In the genomic region with DNA sequence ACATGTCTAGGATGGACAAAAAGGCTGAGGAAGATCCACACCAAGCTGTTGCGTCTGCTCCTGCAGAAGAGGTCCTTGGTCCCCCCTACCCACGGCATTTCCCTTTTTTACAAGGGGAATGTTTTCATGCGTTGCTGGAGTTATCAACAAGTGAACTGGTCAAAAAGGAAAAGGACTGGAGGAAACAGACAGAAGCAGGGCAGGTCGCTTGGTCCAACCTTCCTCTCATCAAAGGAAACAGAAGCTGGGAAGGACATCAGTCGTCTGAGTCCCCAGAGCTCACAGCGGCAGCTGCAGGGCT, we compare ENCODE assay signal across 13 cellular contexts. TPM values are rescaled to one million over a fixed set of nuclear protein-coding genes. Genes with fewer than 3 reads are reported as not detected.
A peak's percentile ranks its signal among the peaks of the same experiment; 100 is the strongest.
DNase-seq lines count a peak whose midpoint lies in the region; ATAC-seq and TF ChIP-seq lines count a peak whose summit lies in the region.
"Had no signal": no experiment of that assay in that cellular context is flagged by ENCODE, and none has a peak within 500 bp of the region (broad histone marks: within the 10 kb centered on the region; RNA-seq: fewer than 3 reads in every experiment).

No MANE protein-coding gene starts in this region.

- TF ChIP-seq POLR2A in uterus (IDR thresholded peaks at IDR 0.05), result no peak

- peaks cover 0 to 6% of the 10 kb centered on the region in 2 donors for H3K4me1 ChIP-seq in uterus
- H3K4me1 ChIP-seq: pancreas had no signal

- H3K27me3 ChIP-seq in uterus, result no peaks in the 10 kb centered on the region
- H3K27me3 ChIP-seq: pancreas had no signal

- H3K27ac Mint-ChIP-seq in activated naive CD4-positive, alpha-beta T cell treated with anti-CD3 and anti-CD28 coated beads, Interleukin-2, amount 50 U/mL, for 24 hours, result no peak overlapping the region
- H3K27ac Mint-ChIP-seq in central memory CD8-positive, alpha-beta T cell (ENCODE audit: low read depth), result no peak overlapping the region
- peak overlapping the region; percentile 43 for H3K27ac Mint-ChIP-seq in mesothelial cell of epicardium

- H3K4me3 ChIP-seq in uterus, result peak overlapping the region in 1 of 2 donors; percentile 27
- H3K4me3 ChIP-seq: pancreas had no signal

- H3K4me3 Mint-ChIP-seq in activated naive CD4-positive, alpha-beta T cell treated with anti-CD3 and anti-CD28 coated beads, Interleukin-2, amount 50 U/mL, for 24 hours, result peak overlapping the region; percentile 44
- peak overlapping the region; percentile 55 for H3K4me3 Mint-ChIP-seq in central memory CD8-positive, alpha-beta T cell
- H3K4me3 Mint-ChIP-seq in mesothelial cell of epicardium, result no peak overlapping the region

- TF ChIP-seq CTCF in mesothelial cell of epicardium (IDR thresholded peaks at IDR 0.05; ENCODE audit: unreplicated experiment), result no peak
- TF ChIP-seq CTCF in uterus (IDR thresholded peaks at IDR 0.05), result no peak

- peaks cover 15% of the 10 kb centered on the region for H3K4me1 Mint-ChIP-seq in activated naive CD4-positive, alpha-beta T cell treated with anti-CD3 and anti-CD28 coated beads, Interleukin-2, amount 50 U/mL, for 24 hours
- H3K4me1 Mint-ChIP-seq in central memory CD8-positive, alpha-beta T cell, result peaks cover 41% of the 10 kb centered on the region
- H3K4me1 Mint-ChIP-seq in mesothelial cell of epicardium, result peaks cover 44% of the 10 kb centered on the region

- intact Hi-C loops in uterus (cut with DNase I; ENCODE audit: low total_unique reads), result no loop called here

- H3K9me3 Mint-ChIP-seq in activated naive CD4-positive, alpha-beta T cell treated with anti-CD3 and anti-CD28 coated beads, Interleukin-2, amount 50 U/mL, for 24 hours, result no peaks in the 10 kb centered on the region
- no peaks in the 10 kb centered on the region for H3K9me3 Mint-ChIP-seq in central memory CD8-positive, alpha-beta T cell
- H3K9me3 Mint-ChIP-seq in mesothelial cell of epicardium, result no peaks in the 10 kb centered on the region
- H3K9me3 Mint-ChIP-seq: activated naive CD4-positive, alpha-beta T cell treated with anti-CD3 and anti-CD28 coated beads, Interleukin-2, amount 50 U/mL, for 72 hours had no signal

- no peak for ATAC-seq in central memory CD8-positive, alpha-beta T cell (replicated peaks; ENCODE audit: extremely low read depth, poor library complexity, severe bottlenecking)
- no peak for ATAC-seq in GM21515 (IDR thresholded peaks at IDR 0.05; ENCODE audit: unreplicated experiment)
- ATAC-seq: pancreas had no signal

- no peaks in the 10 kb centered on the region for H3K27me3 Mint-ChIP-seq in activated naive CD4-positive, alpha-beta T cell treated with anti-CD3 and anti-CD28 coated beads, Interleukin-2, amount 50 U/mL, for 24 hours
- H3K27me3 Mint-ChIP-seq in central memory CD8-positive, alpha-beta T cell, result no peaks in the 10 kb centered on the region
- no peaks in the 10 kb centered on the region for H3K27me3 Mint-ChIP-seq in mesothelial cell of epicardium (ENCODE audit: low read depth)

- no peak for DNase-seq in activated naive CD4-positive, alpha-beta T cell treated with Interleukin-2 at 50 U/mL for 16 hours
- no peak for DNase-seq in central memory CD8-positive, alpha-beta T cell (ENCODE audit: low spot score in 2 of 2)
- no peak for DNase-seq in mesothelial cell of epicardium (ENCODE audit: low spot score in 2 of 2, unreplicated experiment in 2 of 2)
- DNase-seq in uterus, result no peak
- DNase-seq in DMS 273 (lab: John Stamatoyannopoulos, UW; ENCODE audit: unreplicated experiment), result no peak
- no peak for DNase-seq in stimulated activated CD4-positive, alpha-beta T cell treated with anti-CD3 and anti-CD28 coated beads, Interleukin-2, amount 100 ng/mL, for 24 hours
- DNase-seq: activated CD8-positive, alpha-beta memory T cell treated with anti-CD3 and anti-CD28 coated beads, Interleukin-2, amount 50 U/mL, for 4 hours; NCI-H1417 treated with DMSO at 0.1 percent for 48 hours; pancreas; PC-3 had no signal

- no peaks in the 10 kb centered on the region for H3K36me3 Mint-ChIP-seq in activated naive CD4-positive, alpha-beta T cell treated with anti-CD3 and anti-CD28 coated beads, Interleukin-2, amount 50 U/mL, for 24 hours
- peaks cover 4% of the 10 kb centered on the region for H3K36me3 Mint-ChIP-seq in central memory CD8-positive, alpha-beta T cell (ENCODE audit: insufficient read depth)
- no peaks in the 10 kb centered on the region for H3K36me3 Mint-ChIP-seq in mesothelial cell of epicardium
- H3K36me3 Mint-ChIP-seq: activated naive CD4-positive, alpha-beta T cell treated with anti-CD3 and anti-CD28 coated beads, Interleukin-2, amount 50 U/mL, for 72 hours had no signal

- no peaks in the 10 kb centered on the region for H3K9me3 ChIP-seq in uterus
- H3K9me3 ChIP-seq: pancreas had no signal

- no peaks in the 10 kb centered on the region for H3K36me3 ChIP-seq in uterus
- H3K36me3 ChIP-seq: pancreas had no signal

- H3K27ac ChIP-seq in uterus, result peak overlapping the region; percentile 80 to 96
- H3K27ac ChIP-seq: pancreas had no signal

RNA-seq across cellular contexts. Expression of a gene that starts 26.1 kb away (rescaled TPM):
- total RNA-seq in mesothelial cell of epicardium (148 to 160 TPM (median 151 TPM) in 3 replicates), uterus (100 to 1,000 TPM in 2 of 4 donors, 10 to 100 TPM in 2; 62.3 to 161 (median 123) TPM)

RNA-seq across cellular contexts. Expression of a gene that starts 44.7 kb away (rescaled TPM):
- 14.1 to 15.9 TPM (median 14.6 TPM) in 3 replicates for total RNA-seq in mesothelial cell of epicardium
- 1 to 10 TPM in 1 of 4 donors, under 1 TPM in 1, not detected in 2; 0.34 to 6.6 TPM for total RNA-seq in uterus

RNA-seq across cellular contexts. Expression of a gene that starts 52.6 kb away (rescaled TPM):
- total RNA-seq in mesothelial cell of epicardium (22.2 to 28.2 TPM (median 22.2 TPM) in 3 replicates), uterus (10 to 100 TPM in 3 of 4 donors, under 1 TPM in 1; 0.88 to 20.3 (median 14.6) TPM)

RNA-seq across cellular contexts. Expression of a gene that starts 52.7 kb away (rescaled TPM):
- 20.9 to 22.9 TPM (median 21.4 TPM) in 3 replicates for total RNA-seq in mesothelial cell of epicardium
- total RNA-seq in uterus, result 10 to 100 TPM; 14.2 to 33.2 (median 20.0) TPM

RNA-seq across cellular contexts. Expression of a gene that starts 52.8 kb away (rescaled TPM):
- total RNA-seq in mesothelial cell of epicardium (95.9 to 99.2 TPM (median 96.2 TPM) in 3 replicates), uterus (10 to 100 TPM; 32.5 to 82.2 (median 56.3) TPM)
